In the genomic region with DNA sequence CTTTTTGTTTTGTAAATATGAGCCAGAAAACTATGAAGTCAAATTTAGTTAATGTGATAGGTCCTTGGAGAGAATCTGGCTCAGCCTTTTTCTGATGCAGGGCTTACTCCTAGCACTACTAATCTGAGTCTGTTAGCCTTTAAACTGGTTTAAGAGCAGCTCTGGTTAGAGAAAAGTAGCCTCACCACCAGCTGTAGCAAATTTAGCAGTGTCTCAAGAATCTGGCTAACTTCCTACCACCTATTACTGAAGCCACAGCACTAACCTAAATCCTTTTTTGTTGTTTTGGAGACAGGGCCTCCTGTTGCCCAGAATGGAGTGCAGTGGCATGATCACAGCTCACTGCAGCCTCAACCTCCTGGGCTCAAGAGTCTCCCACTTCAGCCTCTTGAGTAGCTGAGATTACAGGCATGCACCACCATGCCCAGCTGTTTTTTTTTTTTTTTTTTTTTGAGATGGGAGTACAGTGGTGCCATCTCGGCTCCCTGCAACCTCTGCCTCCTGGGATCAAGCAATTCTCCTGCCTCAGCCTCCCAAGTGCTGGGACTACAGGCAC, we compare ENCODE assay signal across 23 cellular contexts. TPM values are rescaled to one million over a fixed set of nuclear protein-coding genes. Genes with fewer than 3 reads are reported as not detected.
DNase-seq lines count a peak whose midpoint lies in the region; ATAC-seq and TF ChIP-seq lines count a peak whose summit lies in the region.
"Had no signal": no experiment of that assay in that cellular context is flagged by ENCODE, and none has a peak within 500 bp of the region (broad histone marks: within the 10 kb centered on the region; RNA-seq: fewer than 3 reads in every experiment).

No MANE protein-coding gene starts in this region.

- no peaks in the 10 kb centered on the region for H3K27me3 Mint-ChIP-seq in stimulated activated memory B cell treated with anti-CD40 and anti-IgM and Interleukin-4, amounts not matched to agents 10 μg/mL and 1 μg/mL and 100 μg/mL, for 72 hours
- H3K27me3 Mint-ChIP-seq in activated CD8-positive, alpha-beta T cell treated with anti-CD3 and anti-CD28 coated beads, Interleukin-2, amount 10 ng/mL, durations not matched to agents 7 days and 5 days (ENCODE audit: low read depth) = no peaks in the 10 kb centered on the region
- H3K27me3 Mint-ChIP-seq: activated naive CD4-positive, alpha-beta T cell treated with anti-CD3 and anti-CD28 coated beads, Interleukin-2, amount 50 U/mL, for 24 hours; activated T-helper 17 cell treated with anti-CD3 and anti-CD28 coated beads, Interleukin-2, amount 50 U/mL, for 72 hours; progenitor cell of endocrine pancreas had no signal

- in situ Hi-C loops in Panc1 (cut with HindIII; ENCODE audit: low pct_unique_long_range_greater_than_20kb, low sequenced_read_pairs) = no loop called here

- DNase-seq in left ventricle myocardium superior (no peak), heart left ventricle (no peak), Panc1 (ENCODE audit: low read depth, low spot score) (no peak), lower lobe of right lung (no peak)
- no peak for DNase-seq in activated CD8-positive, alpha-beta T cell treated with anti-CD3 and anti-CD28 coated beads, Interleukin-2, amount 10 ng/mL, durations not matched to agents 7 days and 5 days
- DNase-seq: activated CD4-positive, alpha-beta T cell treated with anti-CD3 and anti-CD28 coated beads, Interleukin-2, amount 50 U/mL, for 48 hours; activated CD8-positive, alpha-beta memory T cell treated with anti-CD3 and anti-CD28 coated beads, Interleukin-2, amount 50 U/mL, for 4 hours; C1 segment of cervical spinal cord; GDM1; hypothalamus; immature natural killer cell; mesendoderm; NCI-H146; RPMI8226; tibial artery had no signal

- TF ChIP-seq CTCF in heart left ventricle (IDR thresholded peaks at IDR 0.05) (no peak), Panc1 (IDR thresholded peaks at IDR 0.05) (no peak), lower lobe of right lung (IDR thresholded peaks at IDR 0.05) (no peak)

- POLR2A ChIA-PET in Panc1 (lab: Charles Lee) = interaction anchor here (0.6 to 0.9 kb wide), 2 partner anchors 87 to 688 kb away, joined by 3 to 8 read pairs; no protein-coding TSS in a partner anchor
- POLR2A ChIA-PET in activated CD8-positive, alpha-beta T cell treated with anti-CD3 and anti-CD28 coated beads, Interleukin-2, amount 10 ng/mL, durations not matched to agents 7 days and 5 days (lab: Charles Lee) = no interaction called here

- H3K27me3 ChIP-seq in heart left ventricle = no peaks in the 10 kb centered on the region
- H3K27me3 ChIP-seq in Panc1 (ENCODE audit: control insufficient read depth, insufficient read depth, low read length) = no peaks in the 10 kb centered on the region
- H3K27me3 ChIP-seq in lower lobe of right lung (ENCODE audit: low read depth) = no peaks in the 10 kb centered on the region
- H3K27me3 ChIP-seq: tibial artery had no signal

- H3K9me3 ChIP-seq in heart left ventricle (no peaks in the 10 kb centered on the region), Panc1 (ENCODE audit: control insufficient read depth, insufficient read depth, low read depth, low read length) (no peaks in the 10 kb centered on the region), lower lobe of right lung (no peaks in the 10 kb centered on the region)
- H3K9me3 ChIP-seq: tibial artery had no signal

- no peak overlapping the region for H3K27ac ChIP-seq in heart left ventricle
- H3K27ac ChIP-seq in Panc1 (ENCODE audit: low read length) = no peak overlapping the region
- H3K27ac ChIP-seq in lower lobe of right lung = no peak overlapping the region
- H3K27ac ChIP-seq: tibial artery had no signal

- H3K4me3 Mint-ChIP-seq in stimulated activated memory B cell treated with anti-CD40 and anti-IgM and Interleukin-4, amounts not matched to agents 10 μg/mL and 1 μg/mL and 100 μg/mL, for 72 hours = no peak overlapping the region
- H3K4me3 Mint-ChIP-seq in activated CD8-positive, alpha-beta T cell treated with anti-CD3 and anti-CD28 coated beads, Interleukin-2, amount 10 ng/mL, durations not matched to agents 7 days and 5 days = no peak overlapping the region
- H3K4me3 Mint-ChIP-seq: activated naive CD4-positive, alpha-beta T cell treated with anti-CD3 and anti-CD28 coated beads, Interleukin-2, amount 50 U/mL, for 24 hours; activated T-helper 17 cell treated with anti-CD3 and anti-CD28 coated beads, Interleukin-2, amount 50 U/mL, for 72 hours; immature natural killer cell had no signal

- H3K36me3 ChIP-seq in heart left ventricle = peaks cover 0 to 95% (median 79%) of the 10 kb centered on the region in 9 donors
- H3K36me3 ChIP-seq in Panc1 (ENCODE audit: control insufficient read depth, insufficient read depth, low read length) = peaks cover 31% of the 10 kb centered on the region
- peaks cover 83% of the 10 kb centered on the region for H3K36me3 ChIP-seq in lower lobe of right lung

- no peak overlapping the region for H3K4me3 ChIP-seq in heart left ventricle
- no peak overlapping the region for H3K4me3 ChIP-seq in Panc1 (ENCODE audit: low read depth in 2 of 2, low read length in 2 of 2)
- no peak overlapping the region for H3K4me3 ChIP-seq in lower lobe of right lung
- H3K4me3 ChIP-seq: tibial artery had no signal

- intact Hi-C loops in left ventricle myocardium superior (cut with micrococcal nuclease) = no loop called here
- intact Hi-C loops in heart left ventricle (cut with DNase I) = no loop called here
- intact Hi-C loops in Panc1 (cut with micrococcal nuclease; ENCODE audit: unreplicated experiment) = no loop called here
- intact Hi-C loops in lower lobe of right lung (cut with DNase I) = no loop called here

- H3K4me1 ChIP-seq in heart left ventricle = peaks cover 0 to 13% (median 0%) of the 10 kb centered on the region in 12 donors
- no peaks in the 10 kb centered on the region for H3K4me1 ChIP-seq in Panc1 (ENCODE audit: control insufficient read depth, insufficient read depth, low read length)
- no peaks in the 10 kb centered on the region for H3K4me1 ChIP-seq in lower lobe of right lung
- H3K4me1 ChIP-seq: tibial artery had no signal

- H3K27ac Mint-ChIP-seq in stimulated activated memory B cell treated with anti-CD40 and anti-IgM and Interleukin-4, amounts not matched to agents 10 μg/mL and 1 μg/mL and 100 μg/mL, for 72 hours = no peak overlapping the region
- H3K27ac Mint-ChIP-seq in activated CD8-positive, alpha-beta T cell treated with anti-CD3 and anti-CD28 coated beads, Interleukin-2, amount 10 ng/mL, durations not matched to agents 7 days and 5 days = no peak overlapping the region
- H3K27ac Mint-ChIP-seq: activated naive CD4-positive, alpha-beta T cell treated with anti-CD3 and anti-CD28 coated beads, Interleukin-2, amount 50 U/mL, for 24 hours; activated T-helper 17 cell treated with anti-CD3 and anti-CD28 coated beads, Interleukin-2, amount 50 U/mL, for 72 hours had no signal

- TSS peak; percentile 2 for BruUV-seq in Panc1 (replicated peaks; lab: Mats Ljungman, UMichigan)

- peaks cover 45% of the 10 kb centered on the region for H3K36me3 Mint-ChIP-seq in stimulated activated memory B cell treated with anti-CD40 and anti-IgM and Interleukin-4, amounts not matched to agents 10 μg/mL and 1 μg/mL and 100 μg/mL, for 72 hours
- peaks cover 61% of the 10 kb centered on the region for H3K36me3 Mint-ChIP-seq in activated CD8-positive, alpha-beta T cell treated with anti-CD3 and anti-CD28 coated beads, Interleukin-2, amount 10 ng/mL, durations not matched to agents 7 days and 5 days (ENCODE audit: low read depth)

- ATAC-seq in left ventricle myocardium superior (peak; percentile 58), heart left ventricle (no peak), Panc1 (no peak), lower lobe of right lung (peak; percentile 54 to 61), HG03196 (IDR thresholded peaks at IDR 0.05; ENCODE audit: unreplicated experiment) (no peak)
- ATAC-seq in stimulated activated memory B cell treated with anti-CD40 and anti-IgM and Interleukin-4, amounts not matched to agents 10 μg/mL and 1 μg/mL and 100 μg/mL, for 72 hours = no peak
- no peak for ATAC-seq in activated CD8-positive, alpha-beta T cell treated with anti-CD3 and anti-CD28 coated beads, Interleukin-2, amount 10 ng/mL, durations not matched to agents 7 days and 5 days
- ATAC-seq: activated T-helper 17 cell treated with anti-CD3 and anti-CD28 coated beads, Interleukin-2, amount 50 U/mL, for 72 hours; HCT116; left lobe of liver; sciatic nerve had no signal

- no peaks in the 10 kb centered on the region for H3K9me3 Mint-ChIP-seq in stimulated activated memory B cell treated with anti-CD40 and anti-IgM and Interleukin-4, amounts not matched to agents 10 μg/mL and 1 μg/mL and 100 μg/mL, for 72 hours
- H3K9me3 Mint-ChIP-seq in activated CD8-positive, alpha-beta T cell treated with anti-CD3 and anti-CD28 coated beads, Interleukin-2, amount 10 ng/mL, durations not matched to agents 7 days and 5 days (ENCODE audit: insufficient read depth) = no peaks in the 10 kb centered on the region
- H3K9me3 Mint-ChIP-seq: activated naive CD4-positive, alpha-beta T cell treated with anti-CD3 and anti-CD28 coated beads, Interleukin-2, amount 50 U/mL, for 24 hours; activated T-helper 17 cell treated with anti-CD3 and anti-CD28 coated beads, Interleukin-2, amount 50 U/mL, for 72 hours; immature natural killer cell had no signal

- no peak for TF ChIP-seq POLR2A in heart left ventricle (IDR thresholded peaks at IDR 0.05)

- 55 to 81% (median 64%) methylated on average over 1 of the region's 1 CpG for WGBS in heart left ventricle, 4 donors

- peaks cover 42% of the 10 kb centered on the region for H3K4me1 Mint-ChIP-seq in stimulated activated memory B cell treated with anti-CD40 and anti-IgM and Interleukin-4, amounts not matched to agents 10 μg/mL and 1 μg/mL and 100 μg/mL, for 72 hours
- H3K4me1 Mint-ChIP-seq in activated CD8-positive, alpha-beta T cell treated with anti-CD3 and anti-CD28 coated beads, Interleukin-2, amount 10 ng/mL, durations not matched to agents 7 days and 5 days (ENCODE audit: low read depth) = peaks cover 5% of the 10 kb centered on the region

- CTCF ChIA-PET in Panc1 (lab: Charles Lee) = no interaction called here
- CTCF ChIA-PET in activated CD8-positive, alpha-beta T cell treated with anti-CD3 and anti-CD28 coated beads, Interleukin-2, amount 10 ng/mL, durations not matched to agents 7 days and 5 days (lab: Charles Lee) = interaction anchor here (0.9 to 3.9 kb wide), 4 partner anchors 9 to 73 kb away, joined by 3 to 19 read pairs (median 4); a partner anchor contains a TSS

RNA-seq across cellular contexts. Expression of a gene that starts 13.9 kb away (rescaled TPM):
- total RNA-seq in left ventricle myocardium superior = 13.1 TPM
- 10 to 100 TPM in 4 of 9 donors, 1 to 10 TPM in 5; 8.4 to 13.3 (median 10.0) TPM for total RNA-seq in heart left ventricle
- polyA plus RNA-seq in heart left ventricle = 1 to 10 TPM; 7.0 to 8.9 TPM
- total RNA-seq in Panc1 (2021; ENCODE audit: unreplicated experiment) = 33.6 TPM
- 29.5 TPM for polyA plus RNA-seq in Panc1 (2012; ENCODE audit: insufficient read length)
- total RNA-seq in lower lobe of right lung = 17.6 TPM
- total RNA-seq in activated CD8-positive, alpha-beta T cell treated with anti-CD3 and anti-CD28 coated beads, Interleukin-2, amount 10 ng/mL, durations not matched to agents 7 days and 5 days = 10 to 100 TPM; 18.7 to 21.5 TPM

RNA-seq across cellular contexts. Expression of a gene that starts 25.3 kb away (rescaled TPM):
- total RNA-seq in left ventricle myocardium superior (69.5 TPM), heart left ventricle (10 to 100 TPM; 46.4 to 89.4 (median 56.6) TPM), Panc1 (2021; ENCODE audit: unreplicated experiment) (195 TPM), lower lobe of right lung (107 TPM)
- polyA plus RNA-seq in heart left ventricle = 10 to 100 TPM; 46.8 to 61.6 TPM
- polyA plus RNA-seq in Panc1 (2012; ENCODE audit: insufficient read length) = 186 TPM
- total RNA-seq in activated CD8-positive, alpha-beta T cell treated with anti-CD3 and anti-CD28 coated beads, Interleukin-2, amount 10 ng/mL, durations not matched to agents 7 days and 5 days = 100 to 1,000 TPM; 118 to 121 TPM

RNA-seq across cellular contexts. Expression of a gene that starts 47.4 kb away (rescaled TPM):
- total RNA-seq in left ventricle myocardium superior (31.4 TPM), heart left ventricle (10 to 100 TPM; 20.3 to 40.0 (median 30.6) TPM), Panc1 (2021; ENCODE audit: unreplicated experiment) (93.9 TPM), lower lobe of right lung (93.4 TPM)
- polyA plus RNA-seq in heart left ventricle = 10 to 100 TPM; 17.4 to 34.3 TPM
- 62.5 TPM for polyA plus RNA-seq in Panc1 (2012; ENCODE audit: insufficient read length)
- 100 to 1,000 TPM; 168 to 182 TPM for total RNA-seq in activated CD8-positive, alpha-beta T cell treated with anti-CD3 and anti-CD28 coated beads, Interleukin-2, amount 10 ng/mL, durations not matched to agents 7 days and 5 days

Comparison
In these comparisons a context has a peak if more than half of its experiments do, and no peak if none do; other contexts are left out.
1. ATAC-seq: peak in left ventricle myocardium superior (single experiment) and lower lobe of right lung (2 of 2); none in heart left ventricle (0 of 4), Panc1 (single experiment), stimulated activated memory B cell treated with anti-CD40 and anti-IgM and Interleukin-4, amounts not matched to agents 10 μg/mL and 1 μg/mL and 100 μg/mL, for 72 hours (single experiment), HG03196 (single experiment) and activated CD8-positive, alpha-beta T cell treated with anti-CD3 and anti-CD28 coated beads, Interleukin-2, amount 10 ng/mL, durations not matched to agents 7 days and 5 days (single experiment).